ENCODE assay signal across 9 cellular contexts in the genomic region with DNA sequence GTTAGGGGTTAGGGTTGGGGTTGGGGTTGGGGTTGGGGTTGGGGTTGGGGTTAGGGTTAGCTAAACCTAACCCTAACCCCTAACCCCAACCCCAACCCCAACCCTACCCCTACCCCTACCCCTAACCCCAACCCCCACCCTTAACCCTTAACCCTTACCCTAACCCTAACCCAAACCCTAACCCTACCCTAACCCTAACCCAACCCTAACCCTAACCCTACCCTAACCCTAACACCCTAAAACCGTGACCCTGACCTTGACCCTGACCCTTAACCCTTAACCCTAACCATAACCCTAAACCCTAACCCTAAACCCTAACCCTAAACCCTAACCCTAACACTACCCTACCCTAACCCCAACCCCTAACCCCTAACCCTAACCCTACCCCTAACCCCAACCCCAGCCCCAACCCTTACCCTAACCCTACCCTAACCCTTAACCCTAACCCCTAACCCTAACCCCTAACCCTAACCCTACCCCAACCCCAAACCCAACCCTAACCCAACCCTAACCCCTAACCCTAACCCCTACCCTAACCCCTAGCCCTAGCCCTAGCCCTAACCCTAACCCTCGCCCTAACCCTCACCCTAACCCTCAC. TPM values are rescaled to one million over a fixed set of nuclear protein-coding genes. Genes with fewer than 3 reads are reported as not detected.
DNase-seq lines count a peak whose midpoint lies in the region; ATAC-seq, FAIRE-seq and TF ChIP-seq lines count a peak whose summit lies in the region.
"Had no signal": no experiment of that assay in that cellular context is flagged by ENCODE, and none has a peak within 500 bp of the region (broad histone marks: within the 10 kb centered on the region; RNA-seq: fewer than 3 reads in every experiment).

No MANE protein-coding gene starts in this region.

- no peaks in the 10 kb centered on the region for H3K4me1 Mint-ChIP-seq in WTC11

- FAIRE-seq in small intestine (lab: Jason Lieb, UNC) = no peak

- WGBS in small intestine, 3 donors = 22 to 60% (median 43%) methylated on average over 2 of the region's 2 CpGs

- peak overlapping the region; percentile 94 for H3K27ac ChIP-seq in left ventricle myocardium inferior (replicated peaks)
- H3K27ac ChIP-seq in small intestine (ENCODE audit: low read depth in 1 of 2, low read length in 1 of 2) = peak overlapping the region; percentile 56 to 94

- peaks cover 12% of the 10 kb centered on the region for H3K9me3 Mint-ChIP-seq in WTC11

- peaks cover 3% of the 10 kb centered on the region for H3K36me3 ChIP-seq in left ventricle myocardium inferior
- no peaks in the 10 kb centered on the region for H3K36me3 ChIP-seq in small intestine (ENCODE audit: control insufficient read depth in 2 of 2, insufficient read depth in 2 of 2, low read length in 2 of 2)

- TF ChIP-seq CTCF in WTC11 (IDR thresholded peaks at IDR 0.05) = no peak
- no peak for TF ChIP-seq CTCF in left ventricle myocardium inferior (IDR thresholded peaks at IDR 0.05; ENCODE audit: borderline replicate concordance)

- peaks cover 4% of the 10 kb centered on the region for H3K4me1 ChIP-seq in left ventricle myocardium inferior
- H3K4me1 ChIP-seq in small intestine (ENCODE audit: control insufficient read depth in 2 of 2, insufficient read depth in 1 of 2, low read depth in 1 of 2, low read length in 1 of 2) = no peaks in the 10 kb centered on the region

- POLR2A ChIA-PET in WTC11 (lab: Charles Lee) = no interaction called here

- intact Hi-C loops in left ventricle myocardium inferior (cut with micrococcal nuclease) (no loop called here), posterior vena cava (cut with DNase I) (no loop called here)

- peak; percentile 48 for ATAC-seq in GM21526 (IDR thresholded peaks at IDR 0.05; ENCODE audit: low FRiP score, unreplicated experiment)
- ATAC-seq in WTC11 = peak; percentile 41
- ATAC-seq in HG03457 (IDR thresholded peaks at IDR 0.05; ENCODE audit: unreplicated experiment) = no peak

- DNase-seq in WTC11 (ENCODE audit: low spot score) (no peak), left ventricle myocardium inferior (no peak), small intestine (peak; percentile 2), posterior vena cava (ENCODE audit: low spot score) (no peak), HPDE6-E6E7 (ENCODE audit: extremely low spot score) (no peak), NCI-H2081 (lab: John Stamatoyannopoulos, UW) (no peak)
- DNase-seq: NCI-H1930 had no signal

- H3K4me3 ChIP-seq in left ventricle myocardium inferior (peak overlapping the region; percentile 70), small intestine (ENCODE audit: low read depth in 1 of 2, low read length in 2 of 2) (peak overlapping the region; percentile 22 to 34)

- no peaks in the 10 kb centered on the region for H3K27me3 ChIP-seq in left ventricle myocardium inferior (ENCODE audit: low read depth)
- H3K27me3 ChIP-seq in small intestine (ENCODE audit: control insufficient read depth in 2 of 2, insufficient read depth in 2 of 2, low read length in 2 of 2) = no peaks in the 10 kb centered on the region

- peak overlapping the region; percentile 65; the same call in 1 of the 2 replicates for H3K4me3 Mint-ChIP-seq in WTC11

- H3K36me3 Mint-ChIP-seq in WTC11 = peaks cover 10% of the 10 kb centered on the region

- CTCF ChIA-PET in WTC11 (lab: Charles Lee) = interaction anchor here (0.6 kb wide), 1 partner anchor 99 kb away, joined by 3 read pairs; no protein-coding TSS in a partner anchor

- no peaks in the 10 kb centered on the region for H3K9me3 ChIP-seq in left ventricle myocardium inferior (replicated peaks)
- H3K9me3 ChIP-seq in small intestine (ENCODE audit: control insufficient read depth, low read depth) = no peaks in the 10 kb centered on the region

- peaks cover 13% of the 10 kb centered on the region for H3K27me3 Mint-ChIP-seq in WTC11 (ENCODE audit: low read depth)

- no peak overlapping the region for H3K27ac Mint-ChIP-seq in WTC11

TF ChIP-seq in WTC11, 78 proteins besides CTCF, POLR2A, EP300 and RAD21:
- no peak for TF ChIP-seq CREB1 (CRISPR knock-in tag; IDR thresholded peaks at IDR 0.05)
- TF ChIP-seq TCF7 (CRISPR knock-in tag; IDR thresholded peaks at IDR 0.05; ENCODE audit: low read depth) = no peak
- TF ChIP-seq AR (CRISPR knock-in tag; IDR thresholded peaks at IDR 0.05) = no peak
- no peak for TF ChIP-seq ZSCAN18 (CRISPR knock-in tag; IDR thresholded peaks at IDR 0.05)
- TF ChIP-seq, protein P1, sequence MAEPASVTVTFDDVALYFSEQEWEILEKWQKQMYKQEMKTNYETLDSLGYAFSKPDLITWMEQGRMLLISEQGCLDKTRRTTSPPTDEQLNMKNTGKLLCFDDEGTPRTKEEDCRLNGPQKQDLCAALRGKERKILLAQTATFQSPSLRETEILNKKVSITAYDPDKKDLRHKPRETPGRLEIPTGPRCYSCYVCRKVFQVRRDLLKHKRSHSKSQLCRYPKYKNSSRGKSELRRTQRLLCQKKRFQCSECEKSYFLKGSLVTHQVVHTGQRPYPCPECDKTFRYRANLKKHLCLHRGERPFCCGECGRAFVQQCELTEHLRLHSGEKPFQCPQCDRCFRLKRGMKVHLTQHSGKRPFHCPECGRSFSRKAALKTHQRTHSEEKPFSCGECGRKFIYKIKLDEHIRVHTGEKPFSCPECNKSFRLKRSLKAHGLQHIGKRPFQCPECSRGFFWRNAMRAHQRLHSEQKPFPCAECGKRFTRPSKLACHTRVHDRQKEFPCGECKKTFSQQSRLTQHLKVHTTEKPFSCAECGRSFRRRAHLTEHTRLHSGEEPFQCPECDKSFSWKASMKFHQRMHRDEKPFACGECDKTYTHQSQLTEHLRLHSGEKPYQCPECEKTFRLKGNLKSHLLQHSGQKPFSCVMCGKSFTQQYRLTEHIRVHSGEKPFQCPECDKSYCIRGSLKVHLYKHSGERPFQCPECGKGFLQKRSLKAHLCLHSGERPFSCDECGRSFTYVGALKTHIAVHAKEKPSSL (CRISPR knock-in tag; conservative IDR thresholded peaks at IDR 0.05) = no peak

RNA-seq across cellular contexts. Expression of gene RABL2A, which starts 24.1 kb away (rescaled TPM):
- total RNA-seq in WTC11 (2021) = 9.3 to 11.0 TPM (median 10.5 TPM) in 3 replicates
- total RNA-seq in left ventricle myocardium inferior = 6.9 TPM
- polyA plus RNA-seq in small intestine = 10 to 100 TPM in 1 of 3 donors, 1 to 10 TPM in 2; 3.5 to 10.1 (median 6.5) TPM
- total RNA-seq in posterior vena cava = 10 to 100 TPM; 10.8 to 15.3 TPM
